ENCODE assay signal across 1 cellular context in the genomic region with DNA sequence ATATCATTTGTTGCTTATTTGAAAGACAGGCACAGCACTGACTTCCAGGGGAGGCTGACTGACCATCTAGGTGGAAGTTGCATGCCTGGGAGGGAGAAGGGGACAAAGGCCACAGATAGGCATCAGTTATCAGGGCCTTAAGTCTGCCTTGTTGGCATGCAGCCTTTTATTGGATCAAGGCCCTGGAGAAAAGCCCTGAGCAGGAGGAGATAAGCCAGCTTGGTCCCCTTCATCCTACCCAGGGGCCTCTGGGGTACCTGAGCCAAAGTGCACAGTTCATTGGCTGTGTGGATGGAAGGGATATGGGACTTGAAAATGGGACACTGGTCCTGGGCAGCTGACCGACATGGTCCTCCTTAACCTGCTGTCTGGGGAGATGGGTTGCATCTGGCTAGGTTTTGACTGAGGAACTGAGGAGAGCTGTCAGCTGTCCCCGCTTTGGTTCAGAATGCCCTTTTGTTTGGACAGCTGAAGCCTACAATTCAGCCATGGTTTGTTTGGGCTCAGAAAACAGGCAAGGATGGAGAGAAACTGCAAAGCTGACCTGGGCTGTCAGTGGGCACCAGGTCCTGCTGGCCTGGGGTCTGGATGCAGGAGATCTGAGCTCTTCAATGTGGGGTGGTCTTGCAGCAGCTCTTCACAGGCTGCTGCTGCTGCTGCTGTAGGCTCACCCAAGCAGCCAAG.
TF ChIP-seq lines count a peak whose summit lies in the region.

No MANE protein-coding gene starts in this region.

TF ChIP-seq in HepG2, 621 proteins besides CTCF, POLR2A, EP300 and RAD21 (continued from another document and continues in another):
- TF ChIP-seq, protein P1, sequence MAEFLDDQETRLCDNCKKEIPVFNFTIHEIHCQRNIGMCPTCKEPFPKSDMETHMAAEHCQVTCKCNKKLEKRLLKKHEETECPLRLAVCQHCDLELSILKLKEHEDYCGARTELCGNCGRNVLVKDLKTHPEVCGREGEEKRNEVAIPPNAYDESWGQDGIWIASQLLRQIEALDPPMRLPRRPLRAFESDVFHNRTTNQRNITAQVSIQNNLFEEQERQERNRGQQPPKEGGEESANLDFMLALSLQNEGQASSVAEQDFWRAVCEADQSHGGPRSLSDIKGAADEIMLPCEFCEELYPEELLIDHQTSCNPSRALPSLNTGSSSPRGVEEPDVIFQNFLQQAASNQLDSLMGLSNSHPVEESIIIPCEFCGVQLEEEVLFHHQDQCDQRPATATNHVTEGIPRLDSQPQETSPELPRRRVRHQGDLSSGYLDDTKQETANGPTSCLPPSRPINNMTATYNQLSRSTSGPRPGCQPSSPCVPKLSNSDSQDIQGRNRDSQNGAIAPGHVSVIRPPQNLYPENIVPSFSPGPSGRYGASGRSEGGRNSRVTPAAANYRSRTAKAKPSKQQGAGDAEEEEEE (CRISPR knock-in tag; IDR thresholded peaks at IDR 0.05; ENCODE audit: borderline replicate concordance): no peak
- TF ChIP-seq NONO (IDR thresholded peaks at IDR 0.05): no peak
- TF ChIP-seq NONO (CRISPR knock-in tag; conservative IDR thresholded peaks at IDR 0.05): peak; percentile 21; the same call in 1 of the 2 replicates
- TF ChIP-seq ZNF713 (CRISPR knock-in tag; IDR thresholded peaks at IDR 0.05): no peak
- TF ChIP-seq ZNF326 (CRISPR knock-in tag; IDR thresholded peaks at IDR 0.05; ENCODE audit: borderline replicate concordance): no peak
- no peak for TF ChIP-seq SOX13 (IDR thresholded peaks at IDR 0.05)
- no peak; a peak in 1 of 4 replicates for TF ChIP-seq SOX13 (CRISPR knock-in tag; conservative IDR thresholded peaks at IDR 0.05 in 1 of 2, IDR thresholded peaks at IDR 0.05 in 1 of 2)
- no peak for TF ChIP-seq NFE2L1 (CRISPR knock-in tag; IDR thresholded peaks at IDR 0.05; ENCODE audit: borderline replicate concordance)
- TF ChIP-seq TARDBP (CRISPR knock-in tag; IDR thresholded peaks at IDR 0.05): no peak
- TF ChIP-seq ZNF34 (CRISPR knock-in tag; IDR thresholded peaks at IDR 0.05; ENCODE audit: borderline replicate concordance): no peak
- TF ChIP-seq, protein P2, sequence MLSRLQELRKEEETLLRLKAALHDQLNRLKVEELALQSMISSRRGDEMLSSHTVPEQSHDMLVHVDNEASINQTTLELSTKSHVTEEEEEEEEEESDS (CRISPR knock-in tag; IDR thresholded peaks at IDR 0.05; ENCODE audit: borderline replicate concordance): no peak
- no peak for TF ChIP-seq SMYD3 (CRISPR knock-in tag; IDR thresholded peaks at IDR 0.05)
- TF ChIP-seq ZNF672 (CRISPR knock-in tag; IDR thresholded peaks at IDR 0.05): no peak
- TF ChIP-seq, protein P3, sequence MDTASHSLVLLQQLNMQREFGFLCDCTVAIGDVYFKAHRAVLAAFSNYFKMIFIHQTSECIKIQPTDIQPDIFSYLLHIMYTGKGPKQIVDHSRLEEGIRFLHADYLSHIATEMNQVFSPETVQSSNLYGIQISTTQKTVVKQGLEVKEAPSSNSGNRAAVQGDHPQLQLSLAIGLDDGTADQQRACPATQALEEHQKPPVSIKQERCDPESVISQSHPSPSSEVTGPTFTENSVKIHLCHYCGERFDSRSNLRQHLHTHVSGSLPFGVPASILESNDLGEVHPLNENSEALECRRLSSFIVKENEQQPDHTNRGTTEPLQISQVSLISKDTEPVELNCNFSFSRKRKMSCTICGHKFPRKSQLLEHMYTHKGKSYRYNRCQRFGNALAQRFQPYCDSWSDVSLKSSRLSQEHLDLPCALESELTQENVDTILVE (CRISPR knock-in tag; IDR thresholded peaks at IDR 0.05): no peak
- no peak for TF ChIP-seq GABPA (IDR thresholded peaks at IDR 0.05; ENCODE audit: low read depth, low read length)
- 0 out of 2 replicates have a peak, but pooled peaks have one; percentile 6 for TF ChIP-seq GABPA (CRISPR knock-in tag; IDR thresholded peaks at IDR 0.05; ENCODE audit: low read depth)
- TF ChIP-seq, protein P4, sequence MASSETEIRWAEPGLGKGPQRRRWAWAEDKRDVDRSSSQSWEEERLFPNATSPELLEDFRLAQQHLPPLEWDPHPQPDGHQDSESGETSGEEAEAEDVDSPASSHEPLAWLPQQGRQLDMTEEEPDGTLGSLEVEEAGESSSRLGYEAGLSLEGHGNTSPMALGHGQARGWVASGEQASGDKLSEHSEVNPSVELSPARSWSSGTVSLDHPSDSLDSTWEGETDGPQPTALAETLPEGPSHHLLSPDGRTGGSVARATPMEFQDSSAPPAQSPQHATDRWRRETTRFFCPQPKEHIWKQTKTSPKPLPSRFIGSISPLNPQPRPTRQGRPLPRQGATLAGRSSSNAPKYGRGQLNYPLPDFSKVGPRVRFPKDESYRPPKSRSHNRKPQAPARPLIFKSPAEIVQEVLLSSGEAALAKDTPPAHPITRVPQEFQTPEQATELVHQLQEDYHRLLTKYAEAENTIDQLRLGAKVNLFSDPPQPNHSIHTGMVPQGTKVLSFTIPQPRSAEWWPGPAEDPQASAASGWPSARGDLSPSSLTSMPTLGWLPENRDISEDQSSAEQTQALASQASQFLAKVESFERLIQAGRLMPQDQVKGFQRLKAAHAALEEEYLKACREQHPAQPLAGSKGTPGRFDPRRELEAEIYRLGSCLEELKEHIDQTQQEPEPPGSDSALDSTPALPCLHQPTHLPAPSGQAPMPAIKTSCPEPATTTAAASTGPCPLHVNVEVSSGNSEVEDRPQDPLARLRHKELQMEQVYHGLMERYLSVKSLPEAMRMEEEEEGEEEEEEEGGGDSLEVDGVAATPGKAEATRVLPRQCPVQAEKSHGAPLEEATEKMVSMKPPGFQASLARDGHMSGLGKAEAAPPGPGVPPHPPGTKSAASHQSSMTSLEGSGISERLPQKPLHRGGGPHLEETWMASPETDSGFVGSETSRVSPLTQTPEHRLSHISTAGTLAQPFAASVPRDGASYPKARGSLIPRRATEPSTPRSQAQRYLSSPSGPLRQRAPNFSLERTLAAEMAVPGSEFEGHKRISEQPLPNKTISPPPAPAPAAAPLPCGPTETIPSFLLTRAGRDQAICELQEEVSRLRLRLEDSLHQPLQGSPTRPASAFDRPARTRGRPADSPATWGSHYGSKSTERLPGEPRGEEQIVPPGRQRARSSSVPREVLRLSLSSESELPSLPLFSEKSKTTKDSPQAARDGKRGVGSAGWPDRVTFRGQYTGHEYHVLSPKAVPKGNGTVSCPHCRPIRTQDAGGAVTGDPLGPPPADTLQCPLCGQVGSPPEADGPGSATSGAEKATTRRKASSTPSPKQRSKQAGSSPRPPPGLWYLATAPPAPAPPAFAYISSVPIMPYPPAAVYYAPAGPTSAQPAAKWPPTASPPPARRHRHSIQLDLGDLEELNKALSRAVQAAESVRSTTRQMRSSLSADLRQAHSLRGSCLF (CRISPR knock-in tag; IDR thresholded peaks at IDR 0.05; ENCODE audit: borderline replicate concordance): no peak
- TF ChIP-seq GABPB1 (CRISPR knock-in tag; IDR thresholded peaks at IDR 0.05): no peak
- no peak for TF ChIP-seq ZNF282 (IDR thresholded peaks at IDR 0.05; ENCODE audit: partially characterized antibody)
- TF ChIP-seq ATRX (CRISPR knock-in tag; IDR thresholded peaks at IDR 0.05; ENCODE audit: borderline replicate concordance): no peak
- TF ChIP-seq ZNF101 (CRISPR knock-in tag; IDR thresholded peaks at IDR 0.05; ENCODE audit: borderline replicate concordance, low read depth): no peak
- TF ChIP-seq POGZ (CRISPR knock-in tag; IDR thresholded peaks at IDR 0.05): no peak
- no peak for TF ChIP-seq ZNF737 (CRISPR knock-in tag; IDR thresholded peaks at IDR 0.05; ENCODE audit: borderline replicate concordance)
- no peak for TF ChIP-seq ZNF589 (CRISPR knock-in tag; conservative IDR thresholded peaks at IDR 0.05)
- no peak for TF ChIP-seq HMGA1 (CRISPR knock-in tag; conservative IDR thresholded peaks at IDR 0.05)
- no peak for TF ChIP-seq ZNF781 (CRISPR knock-in tag; IDR thresholded peaks at IDR 0.05; ENCODE audit: borderline replicate concordance, not compliant biosample characterization)
- no peak for TF ChIP-seq PRPF4 (IDR thresholded peaks at IDR 0.05; ENCODE audit: low read depth, low read length, poor library complexity, severe bottlenecking)
- TF ChIP-seq, protein P5, sequence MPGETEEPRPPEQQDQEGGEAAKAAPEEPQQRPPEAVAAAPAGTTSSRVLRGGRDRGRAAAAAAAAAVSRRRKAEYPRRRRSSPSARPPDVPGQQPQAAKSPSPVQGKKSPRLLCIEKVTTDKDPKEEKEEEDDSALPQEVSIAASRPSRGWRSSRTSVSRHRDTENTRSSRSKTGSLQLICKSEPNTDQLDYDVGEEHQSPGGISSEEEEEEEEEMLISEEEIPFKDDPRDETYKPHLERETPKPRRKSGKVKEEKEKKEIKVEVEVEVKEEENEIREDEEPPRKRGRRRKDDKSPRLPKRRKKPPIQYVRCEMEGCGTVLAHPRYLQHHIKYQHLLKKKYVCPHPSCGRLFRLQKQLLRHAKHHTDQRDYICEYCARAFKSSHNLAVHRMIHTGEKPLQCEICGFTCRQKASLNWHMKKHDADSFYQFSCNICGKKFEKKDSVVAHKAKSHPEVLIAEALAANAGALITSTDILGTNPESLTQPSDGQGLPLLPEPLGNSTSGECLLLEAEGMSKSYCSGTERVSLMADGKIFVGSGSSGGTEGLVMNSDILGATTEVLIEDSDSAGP (CRISPR knock-in tag; IDR thresholded peaks at IDR 0.05; ENCODE audit: borderline replicate concordance): 0 out of 2 replicates have a peak, but pooled peaks have one; percentile 46
- TF ChIP-seq ZFYVE20 (CRISPR knock-in tag; IDR thresholded peaks at IDR 0.05; ENCODE audit: borderline replicate concordance, low read depth): no peak
- no peak for TF ChIP-seq RELA (CRISPR knock-in tag; IDR thresholded peaks at IDR 0.05)
- no peak for TF ChIP-seq ZNF501 (CRISPR knock-in tag; IDR thresholded peaks at IDR 0.05)
- no peak for TF ChIP-seq ZNF10 (CRISPR knock-in tag; IDR thresholded peaks at IDR 0.05; ENCODE audit: borderline replicate concordance, low read depth)
- 0 out of 2 replicates have a peak, but pooled peaks have one; percentile 10 for TF ChIP-seq THAP11 (CRISPR knock-in tag; IDR thresholded peaks at IDR 0.05)
- TF ChIP-seq ZNF567 (CRISPR knock-in tag; IDR thresholded peaks at IDR 0.05; ENCODE audit: borderline replicate concordance): no peak
- TF ChIP-seq TRIM24 (CRISPR knock-in tag; IDR thresholded peaks at IDR 0.05): no peak
- no peak for TF ChIP-seq ZNF619 (CRISPR knock-in tag; IDR thresholded peaks at IDR 0.05)
- no peak for TF ChIP-seq FOXP1 (IDR thresholded peaks at IDR 0.05)
- TF ChIP-seq FOXP1 (CRISPR knock-in tag; IDR thresholded peaks at IDR 0.05): no peak
- no peak for TF ChIP-seq ZNF20 (CRISPR knock-in tag; IDR thresholded peaks at IDR 0.05)
- TF ChIP-seq RFX1 (IDR thresholded peaks at IDR 0.05): no peak
- TF ChIP-seq, protein P6, sequence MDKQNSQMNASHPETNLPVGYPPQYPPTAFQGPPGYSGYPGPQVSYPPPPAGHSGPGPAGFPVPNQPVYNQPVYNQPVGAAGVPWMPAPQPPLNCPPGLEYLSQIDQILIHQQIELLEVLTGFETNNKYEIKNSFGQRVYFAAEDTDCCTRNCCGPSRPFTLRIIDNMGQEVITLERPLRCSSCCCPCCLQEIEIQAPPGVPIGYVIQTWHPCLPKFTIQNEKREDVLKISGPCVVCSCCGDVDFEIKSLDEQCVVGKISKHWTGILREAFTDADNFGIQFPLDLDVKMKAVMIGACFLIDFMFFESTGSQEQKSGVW (CRISPR knock-in tag; IDR thresholded peaks at IDR 0.05; ENCODE audit: borderline replicate concordance): no peak
- no peak for TF ChIP-seq HIVEP1 (CRISPR knock-in tag; IDR thresholded peaks at IDR 0.05)
- TF ChIP-seq ATF7-NPFF (CRISPR knock-in tag; IDR thresholded peaks at IDR 0.05; ENCODE audit: low read depth): no peak
- no peak for TF ChIP-seq ZNF556 (CRISPR knock-in tag; IDR thresholded peaks at IDR 0.05; ENCODE audit: borderline replicate concordance)
- no peak for TF ChIP-seq SOX6 (IDR thresholded peaks at IDR 0.05)
- peak; percentile 62; the same call in 1 of the 2 replicates for TF ChIP-seq SOX6 (CRISPR knock-in tag; IDR thresholded peaks at IDR 0.05)
- no peak for TF ChIP-seq ZNF253 (CRISPR knock-in tag; IDR thresholded peaks at IDR 0.05; ENCODE audit: borderline replicate concordance)
- TF ChIP-seq ZNF850 (CRISPR knock-in tag; conservative IDR thresholded peaks at IDR 0.05): no peak
- TF ChIP-seq, protein P7, sequence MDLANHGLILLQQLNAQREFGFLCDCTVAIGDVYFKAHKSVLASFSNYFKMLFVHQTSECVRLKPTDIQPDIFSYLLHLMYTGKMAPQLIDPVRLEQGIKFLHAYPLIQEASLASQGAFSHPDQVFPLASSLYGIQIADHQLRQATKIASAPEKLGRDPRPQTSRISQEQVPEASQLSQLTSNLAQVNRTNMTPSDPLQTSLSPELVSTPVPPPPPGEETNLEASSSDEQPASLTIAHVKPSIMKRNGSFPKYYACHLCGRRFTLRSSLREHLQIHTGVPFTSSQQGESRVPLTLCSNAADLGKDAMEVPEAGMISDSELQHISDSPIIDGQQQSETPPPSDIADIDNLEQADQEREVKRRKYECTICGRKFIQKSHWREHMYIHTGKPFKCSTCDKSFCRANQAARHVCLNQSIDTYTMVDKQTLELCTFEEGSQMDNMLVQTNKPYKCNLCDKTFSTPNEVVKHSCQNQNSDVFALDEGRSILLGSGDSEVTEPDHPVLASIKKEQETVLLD (CRISPR knock-in tag; IDR thresholded peaks at IDR 0.05; ENCODE audit: low read depth): no peak
- TF ChIP-seq ZMYM2 (CRISPR knock-in tag; IDR thresholded peaks at IDR 0.05): no peak
- no peak for TF ChIP-seq CEBPB (IDR thresholded peaks at IDR 0.05; ENCODE audit: borderline replicate concordance, low read depth, low read length)
- no peak for TF ChIP-seq SIX4 (CRISPR knock-in tag; IDR thresholded peaks at IDR 0.05)
- no peak for TF ChIP-seq CCDC6 (CRISPR knock-in tag; IDR thresholded peaks at IDR 0.05)
- TF ChIP-seq, protein P8, sequence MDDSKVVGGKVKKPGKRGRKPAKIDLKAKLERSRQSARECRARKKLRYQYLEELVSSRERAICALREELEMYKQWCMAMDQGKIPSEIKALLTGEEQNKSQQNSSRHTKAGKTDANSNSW (CRISPR knock-in tag; IDR thresholded peaks at IDR 0.05; ENCODE audit: borderline replicate concordance): no peak
- TF ChIP-seq, protein P9, sequence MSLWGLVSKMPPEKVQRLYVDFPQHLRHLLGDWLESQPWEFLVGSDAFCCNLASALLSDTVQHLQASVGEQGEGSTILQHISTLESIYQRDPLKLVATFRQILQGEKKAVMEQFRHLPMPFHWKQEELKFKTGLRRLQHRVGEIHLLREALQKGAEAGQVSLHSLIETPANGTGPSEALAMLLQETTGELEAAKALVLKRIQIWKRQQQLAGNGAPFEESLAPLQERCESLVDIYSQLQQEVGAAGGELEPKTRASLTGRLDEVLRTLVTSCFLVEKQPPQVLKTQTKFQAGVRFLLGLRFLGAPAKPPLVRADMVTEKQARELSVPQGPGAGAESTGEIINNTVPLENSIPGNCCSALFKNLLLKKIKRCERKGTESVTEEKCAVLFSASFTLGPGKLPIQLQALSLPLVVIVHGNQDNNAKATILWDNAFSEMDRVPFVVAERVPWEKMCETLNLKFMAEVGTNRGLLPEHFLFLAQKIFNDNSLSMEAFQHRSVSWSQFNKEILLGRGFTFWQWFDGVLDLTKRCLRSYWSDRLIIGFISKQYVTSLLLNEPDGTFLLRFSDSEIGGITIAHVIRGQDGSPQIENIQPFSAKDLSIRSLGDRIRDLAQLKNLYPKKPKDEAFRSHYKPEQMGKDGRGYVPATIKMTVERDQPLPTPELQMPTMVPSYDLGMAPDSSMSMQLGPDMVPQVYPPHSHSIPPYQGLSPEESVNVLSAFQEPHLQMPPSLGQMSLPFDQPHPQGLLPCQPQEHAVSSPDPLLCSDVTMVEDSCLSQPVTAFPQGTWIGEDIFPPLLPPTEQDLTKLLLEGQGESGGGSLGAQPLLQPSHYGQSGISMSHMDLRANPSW (CRISPR knock-in tag; IDR thresholded peaks at IDR 0.05; ENCODE audit: borderline replicate concordance): no peak
- TF ChIP-seq ISX (CRISPR knock-in tag; conservative IDR thresholded peaks at IDR 0.05): no peak
- TF ChIP-seq IRX3 (CRISPR knock-in tag; IDR thresholded peaks at IDR 0.05; ENCODE audit: borderline replicate concordance, low read depth): no peak
- TF ChIP-seq ERF (CRISPR knock-in tag; IDR thresholded peaks at IDR 0.05): peak; percentile 21; the same call in 1 of the 2 replicates
- no peak for TF ChIP-seq DR1 (CRISPR knock-in tag; IDR thresholded peaks at IDR 0.05)
